1 cellular context compared by ENCODE assay signal in the genomic region with DNA sequence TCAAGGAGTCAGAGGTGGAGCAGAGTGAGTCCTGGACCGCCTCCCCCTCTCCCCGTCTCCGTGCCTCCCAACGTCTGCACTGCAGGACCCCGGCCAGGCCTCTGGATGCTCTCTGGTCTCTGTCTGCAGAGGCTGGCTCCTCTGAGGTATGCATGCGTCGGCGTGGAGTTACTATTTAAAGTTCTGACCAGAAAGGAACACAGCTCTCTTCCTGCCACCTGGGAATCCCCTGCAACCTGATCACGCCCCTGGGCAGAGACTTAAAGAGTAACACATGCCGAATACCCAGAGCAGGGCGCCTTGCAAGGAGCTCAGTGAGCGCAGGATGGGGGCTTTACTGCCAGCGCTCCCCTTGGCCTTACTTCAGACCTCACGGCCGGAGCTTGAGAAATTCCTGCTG.
TF ChIP-seq lines count a peak whose summit lies in the region.

No MANE protein-coding gene starts in this region.

TF ChIP-seq in HepG2, 621 proteins besides CTCF, POLR2A, EP300 and RAD21 (continued from another document):
- TF ChIP-seq ZNF850 (CRISPR knock-in tag; conservative IDR thresholded peaks at IDR 0.05), result no peak
- no peak for TF ChIP-seq SMYD3 (CRISPR knock-in tag; IDR thresholded peaks at IDR 0.05)
- no peak for TF ChIP-seq ZNF674 (CRISPR knock-in tag; IDR thresholded peaks at IDR 0.05; ENCODE audit: low read depth)
- TF ChIP-seq ZNF382 (CRISPR knock-in tag; IDR thresholded peaks at IDR 0.05; ENCODE audit: borderline replicate concordance), result no peak
- TF ChIP-seq, protein P1, sequence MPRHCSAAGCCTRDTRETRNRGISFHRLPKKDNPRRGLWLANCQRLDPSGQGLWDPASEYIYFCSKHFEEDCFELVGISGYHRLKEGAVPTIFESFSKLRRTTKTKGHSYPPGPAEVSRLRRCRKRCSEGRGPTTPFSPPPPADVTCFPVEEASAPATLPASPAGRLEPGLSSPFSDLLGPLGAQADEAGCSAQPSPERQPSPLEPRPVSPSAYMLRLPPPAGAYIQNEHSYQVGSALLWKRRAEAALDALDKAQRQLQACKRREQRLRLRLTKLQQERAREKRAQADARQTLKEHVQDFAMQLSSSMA (CRISPR knock-in tag; IDR thresholded peaks at IDR 0.05), result no peak
- no peak for TF ChIP-seq RXRA (CRISPR knock-in tag; IDR thresholded peaks at IDR 0.05)
- no peak for TF ChIP-seq ZBTB21 (CRISPR knock-in tag; IDR thresholded peaks at IDR 0.05)
- TF ChIP-seq RBM39 (IDR thresholded peaks at IDR 0.05; ENCODE audit: low read depth, low read length, poor library complexity, severe bottlenecking), result no peak
- TF ChIP-seq ARNTL (CRISPR knock-in tag; IDR thresholded peaks at IDR 0.05), result no peak
- TF ChIP-seq, protein P2, sequence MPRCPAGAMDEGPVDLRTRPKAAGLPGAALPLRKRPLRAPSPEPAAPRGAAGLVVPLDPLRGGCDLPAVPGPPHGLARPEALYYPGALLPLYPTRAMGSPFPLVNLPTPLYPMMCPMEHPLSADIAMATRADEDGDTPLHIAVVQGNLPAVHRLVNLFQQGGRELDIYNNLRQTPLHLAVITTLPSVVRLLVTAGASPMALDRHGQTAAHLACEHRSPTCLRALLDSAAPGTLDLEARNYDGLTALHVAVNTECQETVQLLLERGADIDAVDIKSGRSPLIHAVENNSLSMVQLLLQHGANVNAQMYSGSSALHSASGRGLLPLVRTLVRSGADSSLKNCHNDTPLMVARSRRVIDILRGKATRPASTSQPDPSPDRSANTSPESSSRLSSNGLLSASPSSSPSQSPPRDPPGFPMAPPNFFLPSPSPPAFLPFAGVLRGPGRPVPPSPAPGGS (CRISPR knock-in tag; IDR thresholded peaks at IDR 0.05), result no peak
- TF ChIP-seq, protein P3, sequence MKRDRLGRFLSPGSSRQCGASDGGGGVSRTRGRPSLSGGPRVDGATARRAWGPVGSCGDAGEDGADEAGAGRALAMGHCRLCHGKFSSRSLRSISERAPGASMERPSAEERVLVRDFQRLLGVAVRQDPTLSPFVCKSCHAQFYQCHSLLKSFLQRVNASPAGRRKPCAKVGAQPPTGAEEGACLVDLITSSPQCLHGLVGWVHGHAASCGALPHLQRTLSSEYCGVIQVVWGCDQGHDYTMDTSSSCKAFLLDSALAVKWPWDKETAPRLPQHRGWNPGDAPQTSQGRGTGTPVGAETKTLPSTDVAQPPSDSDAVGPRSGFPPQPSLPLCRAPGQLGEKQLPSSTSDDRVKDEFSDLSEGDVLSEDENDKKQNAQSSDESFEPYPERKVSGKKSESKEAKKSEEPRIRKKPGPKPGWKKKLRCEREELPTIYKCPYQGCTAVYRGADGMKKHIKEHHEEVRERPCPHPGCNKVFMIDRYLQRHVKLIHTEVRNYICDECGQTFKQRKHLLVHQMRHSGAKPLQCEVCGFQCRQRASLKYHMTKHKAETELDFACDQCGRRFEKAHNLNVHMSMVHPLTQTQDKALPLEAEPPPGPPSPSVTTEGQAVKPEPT (CRISPR knock-in tag; IDR thresholded peaks at IDR 0.05; ENCODE audit: low read depth), result no peak
- no peak for TF ChIP-seq GTF2F1 (IDR thresholded peaks at IDR 0.05; ENCODE audit: low read length)
